In the genomic region with DNA sequence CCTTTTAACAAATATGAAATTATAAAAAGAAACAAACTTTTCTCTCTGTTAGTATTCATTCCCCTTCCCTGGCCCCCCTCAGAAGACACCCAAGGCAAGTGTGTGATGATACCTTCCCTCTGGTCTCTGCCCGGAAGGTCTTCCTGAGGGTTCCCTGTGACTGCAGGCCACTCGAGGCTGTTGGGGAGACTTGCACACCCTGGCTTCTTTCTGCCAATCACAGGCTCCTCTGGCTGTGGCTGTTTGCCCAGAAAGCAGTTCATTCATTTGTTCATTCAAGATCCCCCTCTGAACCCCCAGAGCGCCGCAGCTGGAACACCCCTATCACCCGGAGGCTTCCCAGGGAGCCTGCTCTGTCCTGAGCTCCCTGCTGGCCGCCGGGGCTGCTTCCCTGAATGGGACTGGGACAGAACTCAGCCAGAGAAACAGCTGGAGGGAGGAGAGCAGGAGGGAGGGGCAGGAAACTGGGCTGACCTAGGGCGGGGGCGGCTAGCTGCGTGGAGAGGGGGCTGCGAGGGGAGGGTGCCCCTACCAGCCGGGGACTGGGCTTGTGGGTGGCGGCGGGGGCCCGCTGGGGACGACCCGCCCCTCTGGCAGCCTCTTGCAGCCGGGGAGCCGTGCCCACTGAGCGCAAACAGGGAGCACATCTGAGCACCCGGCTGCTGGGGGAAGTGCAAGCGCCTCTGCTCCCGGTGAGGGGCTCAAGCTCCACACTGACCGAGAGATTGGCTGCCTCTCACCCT, we compare ENCODE assay signal across 10 cellular contexts. TPM values are rescaled to one million over a fixed set of nuclear protein-coding genes. Genes with fewer than 3 reads are reported as not detected.
DNase-seq lines count a peak whose midpoint lies in the region; ATAC-seq and TF ChIP-seq lines count a peak whose summit lies in the region.
"Had no signal": no experiment of that assay in that cellular context is flagged by ENCODE, and none has a peak within 500 bp of the region (broad histone marks: within the 10 kb centered on the region; RNA-seq: fewer than 3 reads in every experiment).

A gene with protein sequence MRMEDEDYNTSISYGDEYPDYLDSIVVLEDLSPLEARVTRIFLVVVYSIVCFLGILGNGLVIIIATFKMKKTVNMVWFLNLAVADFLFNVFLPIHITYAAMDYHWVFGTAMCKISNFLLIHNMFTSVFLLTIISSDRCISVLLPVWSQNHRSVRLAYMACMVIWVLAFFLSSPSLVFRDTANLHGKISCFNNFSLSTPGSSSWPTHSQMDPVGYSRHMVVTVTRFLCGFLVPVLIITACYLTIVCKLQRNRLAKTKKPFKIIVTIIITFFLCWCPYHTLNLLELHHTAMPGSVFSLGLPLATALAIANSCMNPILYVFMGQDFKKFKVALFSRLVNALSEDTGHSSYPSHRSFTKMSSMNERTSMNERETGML (minus strand): TSS at position 397 of the 743 bp plus-strand sequence. CDS start 45,720 bp downstream, outside the sequence.

- TF ChIP-seq POLR2A in uterus (IDR thresholded peaks at IDR 0.05): peak in 1 of 2 donors; percentile 27

- no peaks in the 10 kb centered on the region for H3K36me3 ChIP-seq in naive thymus-derived CD4-positive, alpha-beta T cell (ENCODE audit: control insufficient read depth in 2 of 3, insufficient read depth in 3 of 3, low read length in 3 of 3)
- no peaks in the 10 kb centered on the region for H3K36me3 ChIP-seq in uterus

- POLR2A ChIA-PET in naive thymus-derived CD4-positive, alpha-beta T cell (lab: Charles Lee): no interaction called here

- ATAC-seq in Right ventricle myocardium inferior: peak; percentile 84
- peak; percentile 32 for ATAC-seq in naive thymus-derived CD4-positive, alpha-beta T cell
- no peak for ATAC-seq in HG03025 (IDR thresholded peaks at IDR 0.05; ENCODE audit: low FRiP score, unreplicated experiment)

- no peaks in the 10 kb centered on the region for H3K27me3 ChIP-seq in naive thymus-derived CD4-positive, alpha-beta T cell (ENCODE audit: control insufficient read depth in 2 of 2, insufficient read depth in 2 of 2, low read length in 2 of 2)
- no peaks in the 10 kb centered on the region for H3K27me3 ChIP-seq in uterus

- peaks cover 1% of the 10 kb centered on the region for H3K27me3 Mint-ChIP-seq in activated naive CD4-positive, alpha-beta T cell treated with anti-CD3 and anti-CD28 coated beads, Interleukin-2, amount 50 U/mL, for 24 hours
- H3K27me3 Mint-ChIP-seq in naive thymus-derived CD4-positive, alpha-beta T cell: peaks cover 14 to 41% (median 35%) of the 10 kb centered on the region in 5 donors
- peaks cover 36% of the 10 kb centered on the region for H3K27me3 Mint-ChIP-seq in activated naive CD4-positive, alpha-beta T cell treated with anti-CD3 and anti-CD28 coated beads, Interleukin-2, amount 10 ng/mL, durations not matched to agents 7 days and 5 days

- TF ChIP-seq CTCF in uterus (IDR thresholded peaks at IDR 0.05): no peak

- H3K4me3 Mint-ChIP-seq in activated naive CD4-positive, alpha-beta T cell treated with anti-CD3 and anti-CD28 coated beads, Interleukin-2, amount 50 U/mL, for 24 hours: peak within 1 kb of the TSS; percentile 65
- peak within 1 kb of the TSS in 3 of 10 donors; percentile 4 to 74 (median 41) for H3K4me3 Mint-ChIP-seq in naive thymus-derived CD4-positive, alpha-beta T cell
- no peak within 1 kb of the TSS for H3K4me3 Mint-ChIP-seq in activated naive CD4-positive, alpha-beta T cell treated with anti-CD3 and anti-CD28 coated beads, Interleukin-2, amount 10 ng/mL, durations not matched to agents 7 days and 5 days

- intact Hi-C loops in Right ventricle myocardium inferior (cut with DNase I): loop anchor here (5.0 kb wide), 1 partner anchor 37 kb away; no protein-coding TSS in a partner anchor
- intact Hi-C loops in naive thymus-derived CD4-positive, alpha-beta T cell (cut with micrococcal nuclease): no loop called here
- intact Hi-C loops in uterus (cut with DNase I; ENCODE audit: low total_unique reads): no loop called here

- H3K36me3 Mint-ChIP-seq in activated naive CD4-positive, alpha-beta T cell treated with anti-CD3 and anti-CD28 coated beads, Interleukin-2, amount 50 U/mL, for 24 hours: no peaks in the 10 kb centered on the region
- no peaks in the 10 kb centered on the region for H3K36me3 Mint-ChIP-seq in naive thymus-derived CD4-positive, alpha-beta T cell
- H3K36me3 Mint-ChIP-seq in activated naive CD4-positive, alpha-beta T cell treated with anti-CD3 and anti-CD28 coated beads, Interleukin-2, amount 10 ng/mL, durations not matched to agents 7 days and 5 days: no peaks in the 10 kb centered on the region

- H3K4me3 ChIP-seq in naive thymus-derived CD4-positive, alpha-beta T cell (ENCODE audit: low read length): no peak within 1 kb of the TSS
- peak within 1 kb of the TSS; percentile 26 to 30 for H3K4me3 ChIP-seq in uterus
- H3K4me3 ChIP-seq: A549 had no signal

- peaks cover 0 to under 1% of the 10 kb centered on the region in 2 donors for H3K4me1 ChIP-seq in naive thymus-derived CD4-positive, alpha-beta T cell (ENCODE audit: control insufficient read depth in 2 of 2, insufficient read depth in 2 of 2, low read length in 2 of 2)
- peaks cover 0 to 9% of the 10 kb centered on the region in 2 donors for H3K4me1 ChIP-seq in uterus
- H3K4me1 ChIP-seq: A549 had no signal

- H3K9me3 Mint-ChIP-seq in activated naive CD4-positive, alpha-beta T cell treated with anti-CD3 and anti-CD28 coated beads, Interleukin-2, amount 50 U/mL, for 24 hours: no peaks in the 10 kb centered on the region
- peaks cover 0 to 2% (median 0%) of the 10 kb centered on the region in 11 donors for H3K9me3 Mint-ChIP-seq in naive thymus-derived CD4-positive, alpha-beta T cell
- H3K9me3 Mint-ChIP-seq in activated naive CD4-positive, alpha-beta T cell treated with anti-CD3 and anti-CD28 coated beads, Interleukin-2, amount 10 ng/mL, durations not matched to agents 7 days and 5 days: no peaks in the 10 kb centered on the region

- no peak within 1 kb of the TSS for H3K27ac ChIP-seq in naive thymus-derived CD4-positive, alpha-beta T cell (ENCODE audit: low read depth, low read length)
- peak within 1 kb of the TSS; percentile 75 to 78 for H3K27ac ChIP-seq in uterus
- H3K27ac ChIP-seq: A549 had no signal

- no peaks in the 10 kb centered on the region for H3K9me3 ChIP-seq in naive thymus-derived CD4-positive, alpha-beta T cell (ENCODE audit: control insufficient read depth in 2 of 3, low read length in 3 of 3)
- H3K9me3 ChIP-seq in uterus: no peaks in the 10 kb centered on the region
- H3K9me3 ChIP-seq: A549 had no signal

- no peak for DNase-seq in activated naive CD4-positive, alpha-beta T cell treated with Interleukin-2 at 50 U/mL for 16 hours
- DNase-seq in Right ventricle myocardium inferior (ENCODE audit: missing footprints) (peak; percentile 84), uterus (peak; percentile 41 to 59), DMS79 (lab: John Stamatoyannopoulos, UW) (no peak)
- no peak for DNase-seq in naive thymus-derived CD4-positive, alpha-beta T cell
- no peak for DNase-seq in activated naive CD4-positive, alpha-beta T cell treated with anti-CD3 and anti-CD28 coated beads, Interleukin-2, amount 10 ng/mL, durations not matched to agents 7 days and 5 days
- DNase-seq: NCI-H1436 had no signal

- no peak within 1 kb of the TSS for H3K27ac Mint-ChIP-seq in activated naive CD4-positive, alpha-beta T cell treated with anti-CD3 and anti-CD28 coated beads, Interleukin-2, amount 50 U/mL, for 24 hours
- peak within 1 kb of the TSS in 1 of 9 donors; percentile 51 for H3K27ac Mint-ChIP-seq in naive thymus-derived CD4-positive, alpha-beta T cell
- H3K27ac Mint-ChIP-seq in activated naive CD4-positive, alpha-beta T cell treated with anti-CD3 and anti-CD28 coated beads, Interleukin-2, amount 10 ng/mL, durations not matched to agents 7 days and 5 days: no peak within 1 kb of the TSS

- CTCF ChIA-PET in naive thymus-derived CD4-positive, alpha-beta T cell (lab: Charles Lee): no interaction called here
- CTCF ChIA-PET in activated naive CD4-positive, alpha-beta T cell treated with anti-CD3 and anti-CD28 coated beads, Interleukin-2, amount 10 ng/mL, durations not matched to agents 7 days and 5 days (lab: Charles Lee): interaction anchor here (0.6 kb wide), 1 partner anchor 135 kb away, joined by 3 read pairs; no protein-coding TSS in a partner anchor

- H3K4me1 Mint-ChIP-seq in activated naive CD4-positive, alpha-beta T cell treated with anti-CD3 and anti-CD28 coated beads, Interleukin-2, amount 50 U/mL, for 24 hours: peaks cover 16% of the 10 kb centered on the region
- H3K4me1 Mint-ChIP-seq in naive thymus-derived CD4-positive, alpha-beta T cell: peaks cover 0 to 19% (median 2%) of the 10 kb centered on the region in 7 donors
- no peaks in the 10 kb centered on the region for H3K4me1 Mint-ChIP-seq in activated naive CD4-positive, alpha-beta T cell treated with anti-CD3 and anti-CD28 coated beads, Interleukin-2, amount 10 ng/mL, durations not matched to agents 7 days and 5 days

RNA-seq across cellular contexts. Expression of the gene that starts here (rescaled TPM):
- total RNA-seq in Right ventricle myocardium inferior: 10.6 TPM
- total RNA-seq in naive thymus-derived CD4-positive, alpha-beta T cell: 1 to 10 TPM in 3 of 5 experiments, under 1 TPM in 1, not detected in 1; 0.64 to 8.8 (median 2.0) TPM
- under 1 TPM in 1 of 2 donors, not detected in 1; 0.06 TPM for polyA plus RNA-seq in naive thymus-derived CD4-positive, alpha-beta T cell
- 10 to 100 TPM in 2 of 4 donors, 1 to 10 TPM in 2; 8.2 to 27.1 (median 11.5) TPM for total RNA-seq in uterus
- polyA plus RNA-seq: A549 had no signal

Comparison
In these comparisons a context has a peak if more than half of its experiments do, and no peak if none do; other contexts are left out.
1. DNase-seq: peak in Right ventricle myocardium inferior (single experiment) and uterus (2 of 2); none in activated naive CD4-positive, alpha-beta T cell treated with Interleukin-2 at 50 U/mL for 16 hours (single experiment), naive thymus-derived CD4-positive, alpha-beta T cell (0 of 9), DMS79 (single experiment) and activated naive CD4-positive, alpha-beta T cell treated with anti-CD3 and anti-CD28 coated beads, Interleukin-2, amount 10 ng/mL, durations not matched to agents 7 days and 5 days (single experiment).